In genomic region chr12:21419009-21419699, GRCh38 we compare ENCODE assay signal across 13 cellular contexts. TPM values are rescaled to one million over a fixed set of nuclear protein-coding genes. Genes with fewer than 3 reads are reported as not detected.
"Had no signal": no experiment of that assay in that cellular context is flagged by ENCODE, and none has a peak within 500 bp of the region (broad histone marks: within the 10 kb centered on the region; RNA-seq: fewer than 3 reads in every experiment).

No MANE protein-coding gene starts in this region.

RNA-seq across cellular contexts. Expression of gene IAPP, which starts 46.5 kb away (rescaled TPM):
- total RNA-seq: activated naive CD4-positive, alpha-beta T cell treated with anti-CD3 and anti-CD28 coated beads, Interleukin-2, amount 50 U/mL, for 72 hours; activated T-cell treated with anti-CD3 and anti-CD28 coated beads, Interleukin-2, amount 50 U/mL, for 72 hours; breast epithelium; esophagus muscularis mucosa; glomerular endothelial cell; heart right ventricle; left colon; mammary epithelial cell; mucosa of gallbladder; psoas muscle; sigmoid colon; subcutaneous adipose tissue; thoracic aorta had no signal
